ENCODE assay signal across 29 cellular contexts in the genomic region with DNA sequence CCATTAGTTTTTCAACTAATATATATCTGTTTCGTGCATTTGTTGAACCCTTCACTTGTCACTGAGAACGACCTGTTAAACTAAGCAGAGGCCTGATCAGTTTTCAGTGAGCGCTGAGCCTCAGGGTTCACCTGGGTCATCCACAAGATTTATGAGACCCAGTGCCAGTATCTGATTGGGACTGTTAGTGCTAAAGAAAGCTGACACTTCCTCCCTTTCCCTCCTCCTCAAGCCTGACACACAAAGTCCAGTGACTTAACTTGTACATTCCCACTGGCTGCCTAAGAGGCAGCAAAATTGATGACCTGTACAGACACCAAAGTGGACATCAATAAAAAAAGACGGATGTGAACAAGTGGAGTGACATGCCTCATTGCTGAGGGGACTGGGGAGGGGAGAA.
DNase-seq lines count a peak whose midpoint lies in the region; FAIRE-seq and TF ChIP-seq lines count a peak whose summit lies in the region.
"Had no signal": no experiment of that assay in that cellular context is flagged by ENCODE, and none has a peak within 500 bp of the region (broad histone marks: within the 10 kb centered on the region; RNA-seq: fewer than 3 reads in every experiment).

No MANE protein-coding gene starts in this region.

- H3K36me3 Mint-ChIP-seq in astrocyte (ENCODE audit: low read depth, unreplicated experiment), result no peaks in the 10 kb centered on the region
- H3K36me3 Mint-ChIP-seq in nephron progenitor cell (ENCODE audit: low read depth), result peaks cover 50% of the 10 kb centered on the region
- H3K36me3 Mint-ChIP-seq: activated naive CD8-positive, alpha-beta T cell treated with anti-CD3 and anti-CD28 coated beads for 36 hours; CD8-positive, alpha-beta memory T cell; naive thymus-derived CD8-positive, alpha-beta T cell had no signal

- no peaks in the 10 kb centered on the region for H3K79me2 ChIP-seq in astrocyte (ENCODE audit: insufficient read depth, low read length)

- H3K4me1 ChIP-seq in BE2C, result peaks cover 3% of the 10 kb centered on the region; the same call in 1 of the 2 replicates
- no peaks in the 10 kb centered on the region for H3K4me1 ChIP-seq in astrocyte (ENCODE audit: insufficient read depth, low read length)
- H3K4me1 ChIP-seq: ascending aorta, esophagus squamous epithelium, gastrocnemius medialis had no signal

- H4K20me1 ChIP-seq in astrocyte (ENCODE audit: insufficient read depth, low read length), result no peaks in the 10 kb centered on the region

- H3K9me3 Mint-ChIP-seq in astrocyte (ENCODE audit: unreplicated experiment) (no peaks in the 10 kb centered on the region), nephron progenitor cell (peaks cover 18% of the 10 kb centered on the region)
- H3K9me3 Mint-ChIP-seq: activated CD8-positive, alpha-beta T cell treated with anti-CD3 and anti-CD28 coated beads for 36 hours had no signal

- H3K4me3 Mint-ChIP-seq in astrocyte (ENCODE audit: unreplicated experiment), result no peak overlapping the region
- peak overlapping the region; percentile 65 for H3K4me3 Mint-ChIP-seq in nephron progenitor cell
- H3K4me3 Mint-ChIP-seq: activated CD8-positive, alpha-beta T cell treated with anti-CD3 and anti-CD28 coated beads for 36 hours; activated naive CD8-positive, alpha-beta T cell treated with anti-CD3 and anti-CD28 coated beads for 36 hours; B cell; CD8-positive, alpha-beta memory T cell; H9; naive thymus-derived CD8-positive, alpha-beta T cell had no signal

- no peak overlapping the region for H2AFZ ChIP-seq in astrocyte (ENCODE audit: low read depth, low read length)

- H3K9ac ChIP-seq in astrocyte (ENCODE audit: low read length), result no peak overlapping the region

- H3K36me3 ChIP-seq in BE2C (no peaks in the 10 kb centered on the region), astrocyte (ENCODE audit: insufficient read depth, low read length) (no peaks in the 10 kb centered on the region)
- H3K36me3 ChIP-seq: ascending aorta, esophagus squamous epithelium, gastrocnemius medialis had no signal

- no peak overlapping the region for H3K27ac ChIP-seq in astrocyte (ENCODE audit: low read depth, low read length)
- H3K27ac ChIP-seq: ascending aorta, esophagus squamous epithelium, gastrocnemius medialis had no signal

- DNase-seq in BE2C (peak; percentile 16), HTR-8/SVneo (ENCODE audit: insufficient read length, low spot score) (peak; percentile 59), astrocyte (ENCODE audit: low read depth) (peak; percentile 18), nephron progenitor cell (peak; percentile 71), GM19238 (ENCODE audit: insufficient read length, low spot score) (no peak), DMS 273 treated with DMSO at 0.1 percent for 48 hours (lab: John Stamatoyannopoulos, UW) (no peak), NCI-H524 (lab: John Stamatoyannopoulos, UW) (no peak), EL (no peak)
- DNase-seq: activated CD8-positive, alpha-beta T cell treated with anti-CD3 and anti-CD28 coated beads for 36 hours; activated effector memory CD4-positive, alpha-beta T cell treated with Interleukin-2 at 50 U/mL for 16 hours; activated naive CD8-positive, alpha-beta T cell treated with anti-CD3 and anti-CD28 coated beads for 36 hours; CD8-positive, alpha-beta memory T cell; central memory CD4-positive, alpha-beta T cell; DMS153; esophagus squamous epithelium; gastrocnemius medialis; GDM1; H9; naive thymus-derived CD8-positive, alpha-beta T cell; NCI-H1694; NCI-H82; RPMI8226; stimulated activated CD4-positive, alpha-beta T cell treated with anti-CD3 and anti-CD28 coated beads, Interleukin-12 subunit alpha, Interleukin-12 subunit beta, amount 100 ng/mL, for 4 hours; stimulated activated CD4-positive, alpha-beta T cell treated with anti-CD3 and anti-CD28 coated beads, Interleukin-4, amount 100 ng/mL, for 1 hour; trophoblast cell had no signal

- H3K27me3 Mint-ChIP-seq in astrocyte (ENCODE audit: low read depth, unreplicated experiment) (no peaks in the 10 kb centered on the region), nephron progenitor cell (ENCODE audit: low read depth, poor library complexity) (no peaks in the 10 kb centered on the region)
- H3K27me3 Mint-ChIP-seq: activated CD8-positive, alpha-beta T cell treated with anti-CD3 and anti-CD28 coated beads for 36 hours; activated naive CD8-positive, alpha-beta T cell treated with anti-CD3 and anti-CD28 coated beads for 36 hours; B cell; naive thymus-derived CD8-positive, alpha-beta T cell had no signal

- H3K4me1 Mint-ChIP-seq in astrocyte (ENCODE audit: low read depth, unreplicated experiment) (no peaks in the 10 kb centered on the region), nephron progenitor cell (peaks cover 66% of the 10 kb centered on the region)
- H3K4me1 Mint-ChIP-seq: activated naive CD8-positive, alpha-beta T cell treated with anti-CD3 and anti-CD28 coated beads for 36 hours; B cell; CD8-positive, alpha-beta memory T cell; H9; naive thymus-derived CD8-positive, alpha-beta T cell had no signal

- no peak for TF ChIP-seq CTCF in BE2C (IDR thresholded peaks at IDR 0.05; ENCODE audit: low read depth, low read length)
- no peak for TF ChIP-seq CTCF in astrocyte (IDR thresholded peaks at IDR 0.05; ENCODE audit: insufficient read depth, low read depth, low read length)
- no peak for TF ChIP-seq CTCF in nephron progenitor cell (IDR thresholded peaks at IDR 0.05)

- H3K27me3 ChIP-seq in BE2C (no peaks in the 10 kb centered on the region), astrocyte (ENCODE audit: insufficient read depth, low read length) (no peaks in the 10 kb centered on the region)
- H3K27me3 ChIP-seq: ascending aorta, esophagus squamous epithelium, gastrocnemius medialis had no signal

- no peak overlapping the region for H3K4me2 ChIP-seq in astrocyte (ENCODE audit: low read length)

- no peak overlapping the region for H3K4me3 ChIP-seq in BE2C (ENCODE audit: low read depth, low read length)
- no peak overlapping the region for H3K4me3 ChIP-seq in astrocyte (ENCODE audit: insufficient read depth, low read depth, low read length)
- H3K4me3 ChIP-seq: ascending aorta, esophagus squamous epithelium, gastrocnemius medialis had no signal

- no peak overlapping the region for H3K27ac Mint-ChIP-seq in astrocyte (ENCODE audit: unreplicated experiment)
- peak overlapping the region; percentile 99 for H3K27ac Mint-ChIP-seq in nephron progenitor cell
- H3K27ac Mint-ChIP-seq: activated CD8-positive, alpha-beta T cell treated with anti-CD3 and anti-CD28 coated beads for 36 hours; activated naive CD8-positive, alpha-beta T cell treated with anti-CD3 and anti-CD28 coated beads for 36 hours; B cell; CD8-positive, alpha-beta memory T cell; H9; naive thymus-derived CD8-positive, alpha-beta T cell had no signal

- FAIRE-seq in HTR-8/SVneo (lab: Jason Lieb, UNC) (no peak), astrocyte (lab: Jason Lieb, UNC) (no peak)
- FAIRE-seq: GM19239, islet of Langerhans had no signal

- H3K9me3 ChIP-seq in BE2C (no peaks in the 10 kb centered on the region), astrocyte (ENCODE audit: insufficient read depth, low read depth, low read length) (no peaks in the 10 kb centered on the region)
- H3K9me3 ChIP-seq: ascending aorta, esophagus squamous epithelium, gastrocnemius medialis had no signal

Comparison
In these comparisons a context has a peak if more than half of its experiments do, and no peak if none do; other contexts are left out.
1. DNase-seq: peak in BE2C (single experiment), HTR-8/SVneo (single experiment), astrocyte (single experiment) and nephron progenitor cell (single experiment); none in GM19238 (single experiment), DMS 273 treated with DMSO at 0.1 percent for 48 hours (single experiment), NCI-H524 (0 of 2) and EL (single experiment).